29 cellular contexts compared by ENCODE assay signal in genomic region chr20:39280875-39281274, GRCh38.
"Had no signal": no experiment of that assay in that cellular context is flagged by ENCODE, and none has a peak within 500 bp of the region (broad histone marks: within the 10 kb centered on the region; RNA-seq: fewer than 3 reads in every experiment).

No MANE protein-coding gene starts in this region.

- H3K27ac ChIP-seq: stomach, suprapubic skin, testis, thoracic aorta, thyroid gland, tibial artery, tibial nerve, transverse colon, upper lobe of left lung, upper lobe of right lung, uterus, vagina had no signal

- H3K4me1 Mint-ChIP-seq: stimulated activated effector memory CD8-positive, alpha-beta T cell treated with anti-CD3 and anti-CD28 coated beads, Interleukin-12 subunit alpha, Interleukin-12 subunit beta, amount 100 ng/mL, for 72 hours; stimulated activated memory B cell treated with anti-CD40 and anti-IgM and Interleukin-4, amounts not matched to agents 10 μg/mL and 1 μg/mL and 100 μg/mL, for 72 hours; stimulated activated naive B cell treated with anti-CD40 and anti-IgM and Interleukin-4, amounts not matched to agents 10 μg/mL and 1 μg/mL and 100 μg/mL, for 72 hours; stimulated activated naive CD8-positive, alpha-beta T cell treated with anti-CD3 and anti-CD28 coated beads, Interleukin-15, amount 100 ng/mL, for 72 hours had no signal

- H3K27ac Mint-ChIP-seq: stimulated activated effector memory CD8-positive, alpha-beta T cell treated with anti-CD3 and anti-CD28 coated beads, Interleukin-12 subunit alpha, Interleukin-12 subunit beta, amount 100 ng/mL, for 72 hours; stimulated activated memory B cell treated with anti-CD40 and anti-IgM and Interleukin-4, amounts not matched to agents 10 μg/mL and 1 μg/mL and 100 μg/mL, for 72 hours; stimulated activated naive B cell treated with anti-CD40 and anti-IgM and Interleukin-4, amounts not matched to agents 10 μg/mL and 1 μg/mL and 100 μg/mL, for 72 hours; stimulated activated naive CD8-positive, alpha-beta T cell treated with anti-CD3 and anti-CD28 coated beads, Interleukin-15, amount 100 ng/mL, for 72 hours; stimulated activated naive CD8-positive, alpha-beta T cell treated with anti-CD3 and anti-CD28 coated beads, Interleukin-15, Interleukin-2, amounts not matched to agents 100 ng/mL and 50 ng/mL, for 24 hours; type B pancreatic cell had no signal

- FAIRE-seq: urothelium cell line had no signal

- H3K36me3 Mint-ChIP-seq: stimulated activated effector memory CD8-positive, alpha-beta T cell treated with anti-CD3 and anti-CD28 coated beads, Interleukin-12 subunit alpha, Interleukin-12 subunit beta, amount 100 ng/mL, for 72 hours; stimulated activated memory B cell treated with anti-CD40 and anti-IgM and Interleukin-4, amounts not matched to agents 10 μg/mL and 1 μg/mL and 100 μg/mL, for 72 hours; stimulated activated naive B cell treated with anti-CD40 and anti-IgM and Interleukin-4, amounts not matched to agents 10 μg/mL and 1 μg/mL and 100 μg/mL, for 72 hours; type B pancreatic cell had no signal

- H3K4me3 Mint-ChIP-seq: stimulated activated effector memory CD8-positive, alpha-beta T cell treated with anti-CD3 and anti-CD28 coated beads, Interleukin-12 subunit alpha, Interleukin-12 subunit beta, amount 100 ng/mL, for 72 hours; stimulated activated memory B cell treated with anti-CD40 and anti-IgM and Interleukin-4, amounts not matched to agents 10 μg/mL and 1 μg/mL and 100 μg/mL, for 72 hours; stimulated activated naive B cell treated with anti-CD40 and anti-IgM and Interleukin-4, amounts not matched to agents 10 μg/mL and 1 μg/mL and 100 μg/mL, for 72 hours; stimulated activated naive CD8-positive, alpha-beta T cell treated with anti-CD3 and anti-CD28 coated beads, Interleukin-15, amount 100 ng/mL, for 72 hours; stimulated activated naive CD8-positive, alpha-beta T cell treated with anti-CD3 and anti-CD28 coated beads, Interleukin-15, Interleukin-2, amounts not matched to agents 100 ng/mL and 50 ng/mL, for 24 hours; type B pancreatic cell had no signal

- DNase-seq: stimulated activated CD4-positive, alpha-beta T cell treated with anti-CD3 and anti-CD28 coated beads, Interleukin-2, amount 100 ng/mL, for 48 hours; stimulated activated CD4-positive, alpha-beta T cell treated with anti-CD3 and anti-CD28 coated beads, Interleukin-4, amount 100 ng/mL, for 1 hour; stimulated activated CD4-positive, alpha-beta T cell treated with anti-CD3 and anti-CD28 coated beads, Interleukin-4, amount 100 ng/mL, for 24 hours; stimulated activated CD4-positive, alpha-beta T cell treated with anti-CD3 and anti-CD28 coated beads, Interleukin-4, amount 100 ng/mL, for 4 hours; stimulated activated CD8-positive, alpha-beta memory T cell treated with anti-CD3 and anti-CD28 coated beads, Interleukin-4, amount 100 ng/mL, for 48 hours; stimulated activated naive B cell treated with anti-CD40 and anti-IgM and Interleukin-4, amounts not matched to agents 10 μg/mL and 1 μg/mL and 100 μg/mL, for 72 hours; stimulated activated naive CD4-positive, alpha-beta T cell; stimulated activated naive CD4-positive, alpha-beta T cell treated with Interleukin-2 at 50 U/mL for 16 hours; stimulated activated naive CD8-positive, alpha-beta T cell treated with anti-CD3 and anti-CD28 coated beads, Interleukin-15, amount 100 ng/mL, for 72 hours; stimulated activated naive CD8-positive, alpha-beta T cell treated with anti-CD3 and anti-CD28 coated beads, Interleukin-15, Interleukin-2, amounts not matched to agents 100 U/mL and 50 U/mL, for 24 hours; stomach; substantia nigra; testis; thyroid gland; tibial artery; transverse colon; trophoblast cell; upper lobe of left lung; upper lobe of right lung; uterus had no signal

- H3K36me3 ChIP-seq: stomach, suprapubic skin, thoracic aorta, thyroid gland, tibial artery, tibial nerve, transverse colon, upper lobe of left lung, upper lobe of right lung, uterus, vagina had no signal

- H3K4me3 ChIP-seq: stomach, suprapubic skin, testis, thoracic aorta, thyroid gland, tibial artery, tibial nerve, transverse colon, upper lobe of left lung, upper lobe of right lung, uterus, vagina had no signal

- H3K27me3 ChIP-seq: suprapubic skin, testis, thyroid gland, tibial nerve, transverse colon, upper lobe of left lung, upper lobe of right lung, uterus, vagina had no signal

- H3K4me1 ChIP-seq: stomach, testis, thyroid gland, tibial artery, tibial nerve, transverse colon, upper lobe of left lung, upper lobe of right lung, uterus, vagina had no signal

- ATAC-seq: stimulated activated effector memory CD8-positive, alpha-beta T cell treated with anti-CD3 and anti-CD28 coated beads, Interleukin-12 subunit alpha, Interleukin-12 subunit beta, amount 100 ng/mL, for 72 hours; stimulated activated memory B cell treated with anti-CD40 and anti-IgM and Interleukin-4, amounts not matched to agents 10 μg/mL and 1 μg/mL and 100 μg/mL, for 72 hours; stimulated activated naive B cell treated with anti-CD40 and anti-IgM and Interleukin-4, amounts not matched to agents 10 μg/mL and 1 μg/mL and 100 μg/mL, for 72 hours; stimulated activated naive CD8-positive, alpha-beta T cell treated with anti-CD3 and anti-CD28 coated beads, Interleukin-15, amount 100 ng/mL, for 72 hours; stimulated activated naive CD8-positive, alpha-beta T cell treated with anti-CD3 and anti-CD28 coated beads, Interleukin-15, Interleukin-2, amounts not matched to agents 100 U/mL and 50 U/mL, for 24 hours; upper lobe of right lung had no signal

- H3K9me3 ChIP-seq: suprapubic skin, testis, thoracic aorta, thyroid gland, tibial artery, transverse colon, upper lobe of left lung, upper lobe of right lung, uterus, vagina had no signal
